Comparison of ENCODE assay signal across 25 cellular contexts in the genomic region with DNA sequence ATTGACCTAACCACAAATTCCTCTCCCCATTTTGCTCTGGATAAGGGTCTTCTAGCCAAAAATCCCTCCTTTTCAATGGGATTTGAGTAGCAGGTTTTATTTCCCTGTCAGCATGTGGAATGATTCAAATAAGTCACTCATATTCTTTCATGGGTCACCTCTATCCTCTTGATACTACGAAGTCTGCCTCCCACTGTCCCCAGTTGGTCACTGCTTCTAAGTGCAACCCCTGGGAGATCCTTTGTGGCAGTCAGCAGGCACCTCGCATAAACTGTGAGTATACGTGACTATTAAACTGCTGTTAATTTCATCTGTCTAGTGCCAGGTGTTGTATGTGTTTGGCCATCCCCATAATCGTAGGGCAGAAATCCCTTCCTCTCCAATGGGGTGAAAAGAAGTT.
"Had no signal": no experiment of that assay in that cellular context is flagged by ENCODE, and none has a peak within 500 bp of the region (broad histone marks: within the 10 kb centered on the region; RNA-seq: fewer than 3 reads in every experiment).

No MANE protein-coding gene starts in this region.

- H3K9me3 ChIP-seq: ascending aorta, body of pancreas had no signal

- H3K4me2 ChIP-seq: PC-9 had no signal

- H3K4me1 ChIP-seq: ascending aorta, body of pancreas had no signal

- H3K4me3 ChIP-seq: ascending aorta, body of pancreas, PC-9 had no signal

- H2AFZ ChIP-seq: PC-9 had no signal

- H3K27me3 ChIP-seq: ascending aorta, body of pancreas had no signal

- H3K27ac ChIP-seq: ascending aorta, body of pancreas, PC-9 had no signal

- H3K36me3 ChIP-seq: ascending aorta had no signal

- DNase-seq: activated B cell treated with CpG ODN at 0.5 μM for 24 hours; activated CD4-positive, alpha-beta memory T cell treated with anti-CD3 and anti-CD28 coated beads for 36 hours; activated CD4-positive, alpha-beta T cell treated with anti-CD3 and anti-CD28 coated beads, Interleukin-2, amount 10 ng/mL, durations not matched to agents 7 days and 5 days; activated CD8-positive, alpha-beta memory T cell treated with anti-CD3 and anti-CD28 coated beads for 24 hours; activated effector memory CD4-positive, alpha-beta T cell treated with anti-CD3 and anti-CD28 coated beads, Interleukin-2, amount 50 U/mL, for 16 hours; activated naive CD4-positive, alpha-beta T cell treated with Interleukin-2 at 50 U/mL for 16 hours; activated naive CD8-positive, alpha-beta T cell treated with anti-CD3 and anti-CD28 coated beads, Interleukin-2, amount 50 U/mL, for 24 hours; activated T-cell treated with anti-CD3 and anti-CD28 coated beads, Interleukin-2, amount 50 U/mL, for 4 hours; amniotic stem cell; body of pancreas; central memory CD4-positive, alpha-beta T cell; Kasumi-1; KBM-7; NCI-H1092; NCI-H1930; NCI-H2171; NCI-H2227 treated with DMSO at 0.1 percent for 48 hours; NCI-H446 treated with DMSO at 0.1 percent for 48 hours; NCI-H524 treated with DMSO at 0.1 percent for 48 hours; NK-92 treated with Interleukin-12 subunit alpha and Interleukin-12 subunit beta, amount 100 ng/mL, for 24 hours; PC-9; SIG-M5; T-helper 17 cell; T-helper 9 cell had no signal
